Comparison of ENCODE assay signal across 3 cellular contexts in the genomic region with DNA sequence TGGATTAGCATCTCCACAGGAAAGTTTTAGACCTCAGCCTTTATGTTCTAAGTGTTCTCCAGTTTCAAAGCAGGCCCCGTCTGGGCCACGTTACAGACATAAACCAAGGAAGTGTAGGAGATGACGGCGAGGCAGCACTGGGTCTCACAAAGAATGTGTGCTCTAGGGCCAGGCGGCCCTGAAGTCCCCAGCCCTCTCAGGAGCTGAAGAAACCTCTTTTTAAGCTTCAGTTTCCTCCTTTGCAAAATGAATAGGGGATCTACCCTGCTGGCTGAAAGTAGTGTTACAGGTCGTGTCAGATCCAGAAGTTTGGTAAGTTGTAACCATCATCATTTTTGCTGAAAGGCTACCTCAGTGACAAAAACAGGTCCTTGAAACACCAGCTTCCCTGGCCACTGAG.
TF ChIP-seq lines count a peak whose summit lies in the region.

No MANE protein-coding gene starts in this region.

TF ChIP-seq in HCT116, 20 proteins besides CTCF, POLR2A, EP300 and RAD21 (continued from another document):
- TF ChIP-seq, protein P1, sequence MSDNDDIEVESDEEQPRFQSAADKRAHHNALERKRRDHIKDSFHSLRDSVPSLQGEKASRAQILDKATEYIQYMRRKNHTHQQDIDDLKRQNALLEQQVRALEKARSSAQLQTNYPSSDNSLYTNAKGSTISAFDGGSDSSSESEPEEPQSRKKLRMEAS (IDR thresholded peaks at IDR 0.05) = no peak
- TF ChIP-seq FOSL1 (IDR thresholded peaks at IDR 0.05; ENCODE audit: low read depth) = no peak
- TF ChIP-seq ZNF274 (IDR thresholded peaks at IDR 0.05; ENCODE audit: low read depth, low read length) = no peak
- no peak for TF ChIP-seq EZH2phosphoT487 (IDR thresholded peaks at IDR 0.05; ENCODE audit: borderline replicate concordance)
- TF ChIP-seq, protein P2, sequence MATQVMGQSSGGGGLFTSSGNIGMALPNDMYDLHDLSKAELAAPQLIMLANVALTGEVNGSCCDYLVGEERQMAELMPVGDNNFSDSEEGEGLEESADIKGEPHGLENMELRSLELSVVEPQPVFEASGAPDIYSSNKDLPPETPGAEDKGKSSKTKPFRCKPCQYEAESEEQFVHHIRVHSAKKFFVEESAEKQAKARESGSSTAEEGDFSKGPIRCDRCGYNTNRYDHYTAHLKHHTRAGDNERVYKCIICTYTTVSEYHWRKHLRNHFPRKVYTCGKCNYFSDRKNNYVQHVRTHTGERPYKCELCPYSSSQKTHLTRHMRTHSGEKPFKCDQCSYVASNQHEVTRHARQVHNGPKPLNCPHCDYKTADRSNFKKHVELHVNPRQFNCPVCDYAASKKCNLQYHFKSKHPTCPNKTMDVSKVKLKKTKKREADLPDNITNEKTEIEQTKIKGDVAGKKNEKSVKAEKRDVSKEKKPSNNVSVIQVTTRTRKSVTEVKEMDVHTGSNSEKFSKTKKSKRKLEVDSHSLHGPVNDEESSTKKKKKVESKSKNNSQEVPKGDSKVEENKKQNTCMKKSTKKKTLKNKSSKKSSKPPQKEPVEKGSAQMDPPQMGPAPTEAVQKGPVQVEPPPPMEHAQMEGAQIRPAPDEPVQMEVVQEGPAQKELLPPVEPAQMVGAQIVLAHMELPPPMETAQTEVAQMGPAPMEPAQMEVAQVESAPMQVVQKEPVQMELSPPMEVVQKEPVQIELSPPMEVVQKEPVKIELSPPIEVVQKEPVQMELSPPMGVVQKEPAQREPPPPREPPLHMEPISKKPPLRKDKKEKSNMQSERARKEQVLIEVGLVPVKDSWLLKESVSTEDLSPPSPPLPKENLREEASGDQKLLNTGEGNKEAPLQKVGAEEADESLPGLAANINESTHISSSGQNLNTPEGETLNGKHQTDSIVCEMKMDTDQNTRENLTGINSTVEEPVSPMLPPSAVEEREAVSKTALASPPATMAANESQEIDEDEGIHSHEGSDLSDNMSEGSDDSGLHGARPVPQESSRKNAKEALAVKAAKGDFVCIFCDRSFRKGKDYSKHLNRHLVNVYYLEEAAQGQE (IDR thresholded peaks at IDR 0.05; ENCODE audit: low read depth) = no peak
- TF ChIP-seq, protein P3, sequence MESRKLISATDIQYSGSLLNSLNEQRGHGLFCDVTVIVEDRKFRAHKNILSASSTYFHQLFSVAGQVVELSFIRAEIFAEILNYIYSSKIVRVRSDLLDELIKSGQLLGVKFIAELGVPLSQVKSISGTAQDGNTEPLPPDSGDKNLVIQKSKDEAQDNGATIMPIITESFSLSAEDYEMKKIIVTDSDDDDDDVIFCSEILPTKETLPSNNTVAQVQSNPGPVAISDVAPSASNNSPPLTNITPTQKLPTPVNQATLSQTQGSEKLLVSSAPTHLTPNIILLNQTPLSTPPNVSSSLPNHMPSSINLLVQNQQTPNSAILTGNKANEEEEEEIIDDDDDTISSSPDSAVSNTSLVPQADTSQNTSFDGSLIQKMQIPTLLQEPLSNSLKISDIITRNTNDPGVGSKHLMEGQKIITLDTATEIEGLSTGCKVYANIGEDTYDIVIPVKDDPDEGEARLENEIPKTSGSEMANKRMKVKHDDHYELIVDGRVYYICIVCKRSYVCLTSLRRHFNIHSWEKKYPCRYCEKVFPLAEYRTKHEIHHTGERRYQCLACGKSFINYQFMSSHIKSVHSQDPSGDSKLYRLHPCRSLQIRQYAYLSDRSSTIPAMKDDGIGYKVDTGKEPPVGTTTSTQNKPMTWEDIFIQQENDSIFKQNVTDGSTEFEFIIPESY (IDR thresholded peaks at IDR 0.05; ENCODE audit: extremely low read depth, insufficient replicate concordance, low read length) = no peak
- TF ChIP-seq YY1 (IDR thresholded peaks at IDR 0.05; ENCODE audit: extremely low read depth, insufficient replicate concordance, low read depth, low read length) = no peak
- no peak for TF ChIP-seq ELF1 (IDR thresholded peaks at IDR 0.05; ENCODE audit: borderline replicate concordance, low read depth)
- TF ChIP-seq TCF7L2 (IDR thresholded peaks at IDR 0.05; ENCODE audit: borderline replicate concordance, extremely low read depth, insufficient read depth, insufficient read length) = no peak
- TF ChIP-seq, protein P4, sequence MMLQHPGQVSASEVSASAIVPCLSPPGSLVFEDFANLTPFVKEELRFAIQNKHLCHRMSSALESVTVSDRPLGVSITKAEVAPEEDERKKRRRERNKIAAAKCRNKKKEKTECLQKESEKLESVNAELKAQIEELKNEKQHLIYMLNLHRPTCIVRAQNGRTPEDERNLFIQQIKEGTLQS (IDR thresholded peaks at IDR 0.05) = no peak
- no peak for TF ChIP-seq EGR1 (IDR thresholded peaks at IDR 0.05; ENCODE audit: low read depth)
TF ChIP-seq in HCT116: peak in this region for 0.

TF ChIP-seq in SK-N-SH treated with all-trans-retinoic acid at 6 μM for 48 hours, 23 proteins besides CTCF, POLR2A, EP300 and RAD21:
- TF ChIP-seq, protein P5, sequence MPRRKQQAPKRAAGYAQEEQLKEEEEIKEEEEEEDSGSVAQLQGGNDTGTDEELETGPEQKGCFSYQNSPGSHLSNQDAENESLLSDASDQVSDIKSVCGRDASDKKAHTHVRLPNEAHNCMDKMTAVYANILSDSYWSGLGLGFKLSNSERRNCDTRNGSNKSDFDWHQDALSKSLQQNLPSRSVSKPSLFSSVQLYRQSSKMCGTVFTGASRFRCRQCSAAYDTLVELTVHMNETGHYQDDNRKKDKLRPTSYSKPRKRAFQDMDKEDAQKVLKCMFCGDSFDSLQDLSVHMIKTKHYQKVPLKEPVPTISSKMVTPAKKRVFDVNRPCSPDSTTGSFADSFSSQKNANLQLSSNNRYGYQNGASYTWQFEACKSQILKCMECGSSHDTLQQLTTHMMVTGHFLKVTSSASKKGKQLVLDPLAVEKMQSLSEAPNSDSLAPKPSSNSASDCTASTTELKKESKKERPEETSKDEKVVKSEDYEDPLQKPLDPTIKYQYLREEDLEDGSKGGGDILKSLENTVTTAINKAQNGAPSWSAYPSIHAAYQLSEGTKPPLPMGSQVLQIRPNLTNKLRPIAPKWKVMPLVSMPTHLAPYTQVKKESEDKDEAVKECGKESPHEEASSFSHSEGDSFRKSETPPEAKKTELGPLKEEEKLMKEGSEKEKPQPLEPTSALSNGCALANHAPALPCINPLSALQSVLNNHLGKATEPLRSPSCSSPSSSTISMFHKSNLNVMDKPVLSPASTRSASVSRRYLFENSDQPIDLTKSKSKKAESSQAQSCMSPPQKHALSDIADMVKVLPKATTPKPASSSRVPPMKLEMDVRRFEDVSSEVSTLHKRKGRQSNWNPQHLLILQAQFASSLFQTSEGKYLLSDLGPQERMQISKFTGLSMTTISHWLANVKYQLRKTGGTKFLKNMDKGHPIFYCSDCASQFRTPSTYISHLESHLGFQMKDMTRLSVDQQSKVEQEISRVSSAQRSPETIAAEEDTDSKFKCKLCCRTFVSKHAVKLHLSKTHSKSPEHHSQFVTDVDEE (CRISPR knock-in tag; IDR thresholded peaks at IDR 0.05) = no peak
- no peak for TF ChIP-seq ZFP3 (CRISPR knock-in tag; IDR thresholded peaks at IDR 0.05)

TF ChIP-seq in HepG2, 621 proteins besides CTCF, POLR2A, EP300 and RAD21 (continued from another document):
- TF ChIP-seq SMC3 (IDR thresholded peaks at IDR 0.05; ENCODE audit: low read length) (peak; percentile 15; the same call in 1 of the 2 replicates), SMYD3 (CRISPR knock-in tag; IDR thresholded peaks at IDR 0.05) (no peak), ZNF766 (CRISPR knock-in tag; IDR thresholded peaks at IDR 0.05; ENCODE audit: borderline replicate concordance) (0 out of 2 replicates have a peak, but pooled peaks have one; percentile 57)
- TF ChIP-seq, protein P6, sequence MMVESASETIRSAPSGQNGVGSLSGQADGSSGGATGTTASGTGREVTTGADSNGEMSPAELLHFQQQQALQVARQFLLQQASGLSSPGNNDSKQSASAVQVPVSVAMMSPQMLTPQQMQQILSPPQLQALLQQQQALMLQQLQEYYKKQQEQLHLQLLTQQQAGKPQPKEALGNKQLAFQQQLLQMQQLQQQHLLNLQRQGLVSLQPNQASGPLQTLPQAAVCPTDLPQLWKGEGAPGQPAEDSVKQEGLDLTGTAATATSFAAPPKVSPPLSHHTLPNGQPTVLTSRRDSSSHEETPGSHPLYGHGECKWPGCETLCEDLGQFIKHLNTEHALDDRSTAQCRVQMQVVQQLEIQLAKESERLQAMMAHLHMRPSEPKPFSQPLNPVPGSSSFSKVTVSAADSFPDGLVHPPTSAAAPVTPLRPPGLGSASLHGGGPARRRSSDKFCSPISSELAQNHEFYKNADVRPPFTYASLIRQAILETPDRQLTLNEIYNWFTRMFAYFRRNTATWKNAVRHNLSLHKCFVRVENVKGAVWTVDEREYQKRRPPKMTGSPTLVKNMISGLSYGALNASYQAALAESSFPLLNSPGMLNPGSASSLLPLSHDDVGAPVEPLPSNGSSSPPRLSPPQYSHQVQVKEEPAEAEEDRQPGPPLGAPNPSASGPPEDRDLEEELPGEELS (CRISPR knock-in tag; IDR thresholded peaks at IDR 0.05) = 0 out of 2 replicates have a peak, but pooled peaks have one; percentile 10
